ENCODE assay signal across 8 cellular contexts in genomic region chr6:56642366-56643261, GRCh38. TPM values are rescaled to one million over a fixed set of nuclear protein-coding genes. Genes with fewer than 3 reads are reported as not detected.
DNase-seq lines count a peak whose midpoint lies in the region; ATAC-seq, FAIRE-seq and TF ChIP-seq lines count a peak whose summit lies in the region.

TSS of gene DST (minus strand) at chr6:56642889.

- H3K27me3 ChIP-seq in thyroid gland, result no peaks in the 10 kb centered on the region

- H3K36me3 ChIP-seq in thyroid gland, result no peaks in the 10 kb centered on the region

- DNase-seq in HTR-8/SVneo (ENCODE audit: insufficient read length, low spot score) (peak; percentile 79), MCF 10A (ENCODE audit: unreplicated experiment) (peak; percentile 93), kidney glomerular epithelial cell (lab: John Stamatoyannopoulos, UW) (peak; percentile 19), thyroid gland (no peak)
- no peak for DNase-seq in activated T-helper 2 cell treated with anti-CD3 and anti-CD28 coated beads, Interferon-gamma antibody, Interleukin-2, Interleukin-4, amounts not matched to agents 10 μg/mL and 5 μg/mL and 100 μg/mL, durations not matched to agents 14 hours and 24 hours and 36 hours (ENCODE audit: low spot score)
- no peak for DNase-seq in activated CD4-positive, alpha-beta memory T cell treated with anti-CD3 and anti-CD28 coated beads, Interleukin-2, amount 10 ng/mL, durations not matched to agents 7 days and 5 days

- no peak within 1 kb of the TSS for H3K27ac ChIP-seq in thyroid gland

- peaks cover 41% of the 10 kb centered on the region for H3K4me1 Mint-ChIP-seq in MCF 10A (ENCODE audit: insufficient read depth, unreplicated experiment)
- no peaks in the 10 kb centered on the region for H3K4me1 Mint-ChIP-seq in activated T-helper 2 cell treated with anti-CD3 and anti-CD28 coated beads, Interferon-gamma antibody, Interleukin-2, Interleukin-4, amounts not matched to agents 10 μg/mL and 5 μg/mL and 100 μg/mL, durations not matched to agents 14 hours and 24 hours and 36 hours (ENCODE audit: low read depth)
- H3K4me1 Mint-ChIP-seq in activated CD4-positive, alpha-beta memory T cell treated with anti-CD3 and anti-CD28 coated beads, Interleukin-2, amount 10 ng/mL, durations not matched to agents 7 days and 5 days, result no peaks in the 10 kb centered on the region

- TSS peak; percentile 78 for BruUV-seq in MCF 10A (replicated peaks; lab: Mats Ljungman, UMichigan)

- H3K36me3 Mint-ChIP-seq in MCF 10A (ENCODE audit: insufficient read depth, unreplicated experiment), result peaks cover 77% of the 10 kb centered on the region
- H3K36me3 Mint-ChIP-seq in activated T-helper 2 cell treated with anti-CD3 and anti-CD28 coated beads, Interferon-gamma antibody, Interleukin-2, Interleukin-4, amounts not matched to agents 10 μg/mL and 5 μg/mL and 100 μg/mL, durations not matched to agents 14 hours and 24 hours and 36 hours (ENCODE audit: low read depth), result no peaks in the 10 kb centered on the region
- H3K36me3 Mint-ChIP-seq in activated CD4-positive, alpha-beta memory T cell treated with anti-CD3 and anti-CD28 coated beads, Interleukin-2, amount 10 ng/mL, durations not matched to agents 7 days and 5 days (ENCODE audit: low read depth), result no peaks in the 10 kb centered on the region

- TF ChIP-seq CTCF in MCF 10A (IDR thresholded peaks at IDR 0.05; ENCODE audit: unreplicated experiment), result no peak
- TF ChIP-seq CTCF in thyroid gland (IDR thresholded peaks at IDR 0.05), result no peak

- POLR2A ChIA-PET in MCF 10A (lab: Yijun Ruan, JAX), result interaction anchor here (0.6 to 34.6 kb wide), 21 partner anchors 17 to 198 kb away, joined by 3 to 1548 read pairs (median 4); no protein-coding TSS in a partner anchor
- POLR2A ChIA-PET in activated CD4-positive, alpha-beta memory T cell treated with anti-CD3 and anti-CD28 coated beads, Interleukin-2, amount 10 ng/mL, durations not matched to agents 7 days and 5 days (lab: Charles Lee), result no interaction called here

- H3K27ac Mint-ChIP-seq in MCF 10A (ENCODE audit: low read depth, unreplicated experiment), result peak within 1 kb of the TSS; percentile 97
- H3K27ac Mint-ChIP-seq in activated T-helper 2 cell treated with anti-CD3 and anti-CD28 coated beads, Interferon-gamma antibody, Interleukin-2, Interleukin-4, amounts not matched to agents 10 μg/mL and 5 μg/mL and 100 μg/mL, durations not matched to agents 14 hours and 24 hours and 36 hours, result no peak within 1 kb of the TSS
- no peak within 1 kb of the TSS for H3K27ac Mint-ChIP-seq in activated CD4-positive, alpha-beta memory T cell treated with anti-CD3 and anti-CD28 coated beads, Interleukin-2, amount 10 ng/mL, durations not matched to agents 7 days and 5 days

- H3K4me1 ChIP-seq in thyroid gland, result no peaks in the 10 kb centered on the region

- 83 to 85% methylated on average over 7 of the region's 7 CpGs for WGBS in thyroid gland, 2 donors

- TF ChIP-seq POLR2A in thyroid gland (IDR thresholded peaks at IDR 0.05), result no peak

- CTCF ChIA-PET in MCF 10A (lab: Yijun Ruan, JAX), result interaction anchor here (0.7 to 3.1 kb wide), 12 partner anchors 12 to 209 kb away, joined by 3 to 15 read pairs (median 4); no protein-coding TSS in a partner anchor
- CTCF ChIA-PET in activated CD4-positive, alpha-beta memory T cell treated with anti-CD3 and anti-CD28 coated beads, Interleukin-2, amount 10 ng/mL, durations not matched to agents 7 days and 5 days (lab: Charles Lee), result no interaction called here

- no peaks in the 10 kb centered on the region for H3K9me3 ChIP-seq in thyroid gland

- H3K4me3 ChIP-seq in thyroid gland (replicated peaks in 1 of 3), result no peak within 1 kb of the TSS

- no peaks in the 10 kb centered on the region for H3K27me3 Mint-ChIP-seq in MCF 10A (ENCODE audit: insufficient read depth, unreplicated experiment)
- H3K27me3 Mint-ChIP-seq in activated T-helper 2 cell treated with anti-CD3 and anti-CD28 coated beads, Interferon-gamma antibody, Interleukin-2, Interleukin-4, amounts not matched to agents 10 μg/mL and 5 μg/mL and 100 μg/mL, durations not matched to agents 14 hours and 24 hours and 36 hours (ENCODE audit: low read depth), result no peaks in the 10 kb centered on the region
- peaks cover 4% of the 10 kb centered on the region for H3K27me3 Mint-ChIP-seq in activated CD4-positive, alpha-beta memory T cell treated with anti-CD3 and anti-CD28 coated beads, Interleukin-2, amount 10 ng/mL, durations not matched to agents 7 days and 5 days

- peak within 1 kb of the TSS; percentile 88 for H3K4me3 Mint-ChIP-seq in MCF 10A (ENCODE audit: unreplicated experiment)
- H3K4me3 Mint-ChIP-seq in activated T-helper 2 cell treated with anti-CD3 and anti-CD28 coated beads, Interferon-gamma antibody, Interleukin-2, Interleukin-4, amounts not matched to agents 10 μg/mL and 5 μg/mL and 100 μg/mL, durations not matched to agents 14 hours and 24 hours and 36 hours (ENCODE audit: low read depth), result no peak within 1 kb of the TSS
- no peak within 1 kb of the TSS for H3K4me3 Mint-ChIP-seq in activated CD4-positive, alpha-beta memory T cell treated with anti-CD3 and anti-CD28 coated beads, Interleukin-2, amount 10 ng/mL, durations not matched to agents 7 days and 5 days

- ATAC-seq in HG02840 (IDR thresholded peaks at IDR 0.05; ENCODE audit: low FRiP score, unreplicated experiment) (no peak), GM19452 (IDR thresholded peaks at IDR 0.05; ENCODE audit: unreplicated experiment) (no peak)

- no peaks in the 10 kb centered on the region for H3K9me3 Mint-ChIP-seq in MCF 10A (ENCODE audit: unreplicated experiment)
- no peaks in the 10 kb centered on the region for H3K9me3 Mint-ChIP-seq in activated T-helper 2 cell treated with anti-CD3 and anti-CD28 coated beads, Interferon-gamma antibody, Interleukin-2, Interleukin-4, amounts not matched to agents 10 μg/mL and 5 μg/mL and 100 μg/mL, durations not matched to agents 14 hours and 24 hours and 36 hours
- no peaks in the 10 kb centered on the region for H3K9me3 Mint-ChIP-seq in activated CD4-positive, alpha-beta memory T cell treated with anti-CD3 and anti-CD28 coated beads, Interleukin-2, amount 10 ng/mL, durations not matched to agents 7 days and 5 days

- intact Hi-C loops in MCF 10A (cut with micrococcal nuclease), result loop anchor here (1.0 to 5.0 kb wide), 5 partner anchors 18 to 208 kb away; no protein-coding TSS in a partner anchor
- intact Hi-C loops in thyroid gland (cut with DNase I), result no loop called here
- intact Hi-C loops in activated T-helper 2 cell treated with anti-CD3 and anti-CD28 coated beads, Interferon-gamma antibody, Interleukin-2, Interleukin-4, amounts not matched to agents 10 μg/mL and 5 μg/mL and 100 μg/mL, durations not matched to agents 14 hours and 24 hours and 36 hours (cut with micrococcal nuclease), result no loop called here

- peak; percentile 95 for FAIRE-seq in HTR-8/SVneo (lab: Jason Lieb, UNC)

RNA-seq across cellular contexts. Expression of gene DST, which starts in this region (rescaled TPM):
- total RNA-seq in MCF 10A (2022) (356 and 370 TPM in 2 replicates), thyroid gland (100 to 1,000 TPM in 3 of 4 donors, 10 to 100 TPM in 1; 99.8 to 169 (median 149) TPM)
- total RNA-seq in activated T-helper 2 cell treated with anti-CD3 and anti-CD28 coated beads, Interferon-gamma antibody, Interleukin-2, Interleukin-4, amounts not matched to agents 10 μg/mL and 5 μg/mL and 100 μg/mL, durations not matched to agents 14 hours and 24 hours and 36 hours, result 7.2 and 11.8 TPM in 2 replicates
- 1 to 10 TPM; 5.4 to 5.5 TPM for total RNA-seq in activated CD4-positive, alpha-beta memory T cell treated with anti-CD3 and anti-CD28 coated beads, Interleukin-2, amount 10 ng/mL, durations not matched to agents 7 days and 5 days

Comparison
In these comparisons a context has a peak if more than half of its experiments do, and no peak if none do; other contexts are left out.
1. DNase-seq: peak in HTR-8/SVneo (single experiment), MCF 10A (single experiment) and kidney glomerular epithelial cell (single experiment); none in thyroid gland (0 of 2), activated T-helper 2 cell treated with anti-CD3 and anti-CD28 coated beads, Interferon-gamma antibody, Interleukin-2, Interleukin-4, amounts not matched to agents 10 μg/mL and 5 μg/mL and 100 μg/mL, durations not matched to agents 14 hours and 24 hours and 36 hours (single experiment) and activated CD4-positive, alpha-beta memory T cell treated with anti-CD3 and anti-CD28 coated beads, Interleukin-2, amount 10 ng/mL, durations not matched to agents 7 days and 5 days (single experiment).